37 cellular contexts compared by ENCODE assay signal in the genomic region with DNA sequence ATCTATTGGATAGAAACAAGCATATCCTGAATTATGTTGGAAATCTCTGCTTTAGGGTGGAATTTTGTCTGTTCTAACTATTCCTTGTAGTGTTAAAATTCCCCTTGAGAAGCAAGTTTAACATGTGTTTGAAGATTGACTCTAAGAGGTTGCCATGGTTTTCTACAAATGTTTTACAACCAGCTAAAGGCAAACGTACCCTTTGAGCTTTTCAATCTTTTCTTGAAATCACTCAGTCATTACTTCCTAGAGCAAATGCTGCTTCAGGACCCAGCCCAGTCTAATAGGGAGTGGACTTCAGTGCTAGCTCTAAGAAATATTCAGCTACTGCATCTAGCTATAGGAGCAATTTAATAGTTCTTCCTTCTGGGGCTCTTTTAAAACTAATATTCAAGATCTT.
"Had no signal": no experiment of that assay in that cellular context is flagged by ENCODE, and none has a peak within 500 bp of the region (broad histone marks: within the 10 kb centered on the region; RNA-seq: fewer than 3 reads in every experiment).

No MANE protein-coding gene starts in this region.

- H3K4me3 ChIP-seq: breast epithelium, pancreas, prostate gland, smooth muscle cell, thyroid gland, upper lobe of left lung, vagina had no signal

- H3K27me3 Mint-ChIP-seq: activated CD4-positive, alpha-beta T cell treated with anti-CD3 and anti-CD28 coated beads, Interleukin-2, amount 10 ng/mL, durations not matched to agents 7 days and 5 days; activated CD8-positive, alpha-beta T cell treated with anti-CD3 and anti-CD28 coated beads for 36 hours; activated naive CD8-positive, alpha-beta T cell treated with anti-CD3 and anti-CD28 coated beads, Interleukin-2, amount 50 U/mL, for 24 hours; activated T-helper 17 cell treated with anti-CD3 and anti-CD28 coated beads, Interleukin-2, amount 50 U/mL, for 72 hours; naive B cell; stimulated activated memory B cell treated with anti-CD40 and anti-IgM and Interleukin-4, amounts not matched to agents 10 μg/mL and 1 μg/mL and 100 μg/mL, for 72 hours; stimulated activated naive CD8-positive, alpha-beta T cell treated with anti-CD3 and anti-CD28 coated beads, Interleukin-15, amount 100 ng/mL, for 72 hours; T-helper 17 cell had no signal

- H3K4me2 ChIP-seq: smooth muscle cell had no signal

- H3K27ac Mint-ChIP-seq: activated CD4-positive, alpha-beta T cell treated with anti-CD3 and anti-CD28 coated beads, Interleukin-2, amount 10 ng/mL, durations not matched to agents 7 days and 5 days; activated CD8-positive, alpha-beta T cell treated with anti-CD3 and anti-CD28 coated beads for 36 hours; activated naive CD8-positive, alpha-beta T cell treated with anti-CD3 and anti-CD28 coated beads, Interleukin-2, amount 50 U/mL, for 24 hours; activated T-helper 17 cell treated with anti-CD3 and anti-CD28 coated beads, Interleukin-2, amount 50 U/mL, for 72 hours; mesothelial cell of epicardium; stimulated activated memory B cell treated with anti-CD40 and anti-IgM and Interleukin-4, amounts not matched to agents 10 μg/mL and 1 μg/mL and 100 μg/mL, for 72 hours; stimulated activated naive CD8-positive, alpha-beta T cell treated with anti-CD3 and anti-CD28 coated beads, Interleukin-15, amount 100 ng/mL, for 72 hours; T-helper 17 cell had no signal

- H3K4me1 ChIP-seq: breast epithelium, pancreas, prostate gland, upper lobe of left lung, vagina had no signal

- DNase-seq: activated CD4-positive, alpha-beta T cell treated with anti-CD3 and anti-CD28 coated beads for 1 hour; activated CD4-positive, alpha-beta T cell treated with anti-CD3 and anti-CD28 coated beads, Interleukin-2, amount 10 ng/mL, durations not matched to agents 7 days and 5 days; activated CD8-positive, alpha-beta T cell treated with anti-CD3 and anti-CD28 coated beads for 36 hours; activated gamma-delta T cell treated with Interleukin-2 at 50 U/mL for 16 hours; activated naive CD4-positive, alpha-beta T cell treated with anti-CD3 and anti-CD28 coated beads, Interleukin-2, amount 50 U/mL, for 16 hours; activated naive CD8-positive, alpha-beta T cell treated with anti-CD3 and anti-CD28 coated beads, Interleukin-2, amount 50 U/mL, for 24 hours; activated T-cell treated with anti-CD3 and anti-CD28 coated beads, Interleukin-2, amount 50 U/mL, for 4 hours; amygdala; central memory CD4-positive, alpha-beta T cell; foreskin fibroblast; head of caudate nucleus; hypothalamus; left cardiac atrium; mammary epithelial cell; naive B cell; nucleus accumbens; pancreas; stimulated activated CD4-positive, alpha-beta T cell treated with anti-CD3 and anti-CD28 coated beads, Interleukin-1b, Interleukin-23, amount 100 ng/mL, for 48 hours; stimulated activated CD4-positive, alpha-beta T cell treated with anti-CD3 and anti-CD28 coated beads, Interleukin-4, amount 100 ng/mL, for 4 hours; stimulated activated CD8-positive, alpha-beta memory T cell treated with anti-CD3 and anti-CD28 coated beads, Interleukin-4, amount 100 ng/mL, for 48 hours; stimulated activated naive CD8-positive, alpha-beta T cell treated with anti-CD3 and anti-CD28 coated beads, Interleukin-15, amount 100 ng/mL, for 72 hours; substantia nigra; T-helper 17 cell; T1000; thyroid gland; upper lobe of left lung had no signal

- H3K4me1 Mint-ChIP-seq: activated CD4-positive, alpha-beta T cell treated with anti-CD3 and anti-CD28 coated beads, Interleukin-2, amount 10 ng/mL, durations not matched to agents 7 days and 5 days; activated naive CD8-positive, alpha-beta T cell treated with anti-CD3 and anti-CD28 coated beads, Interleukin-2, amount 50 U/mL, for 24 hours; activated T-helper 17 cell treated with anti-CD3 and anti-CD28 coated beads, Interleukin-2, amount 50 U/mL, for 72 hours; naive B cell; neural crest cell; stimulated activated memory B cell treated with anti-CD40 and anti-IgM and Interleukin-4, amounts not matched to agents 10 μg/mL and 1 μg/mL and 100 μg/mL, for 72 hours; stimulated activated naive CD8-positive, alpha-beta T cell treated with anti-CD3 and anti-CD28 coated beads, Interleukin-15, amount 100 ng/mL, for 72 hours had no signal

- H3K9me3 ChIP-seq: breast epithelium, pancreas, prostate gland, thyroid gland, upper lobe of left lung, vagina had no signal

- FAIRE-seq: endothelial cell of umbilical vein, islet of Langerhans, pancreas had no signal

- H3K4me3 Mint-ChIP-seq: activated CD4-positive, alpha-beta T cell treated with anti-CD3 and anti-CD28 coated beads, Interleukin-2, amount 10 ng/mL, durations not matched to agents 7 days and 5 days; activated CD8-positive, alpha-beta T cell treated with anti-CD3 and anti-CD28 coated beads for 36 hours; activated naive CD8-positive, alpha-beta T cell treated with anti-CD3 and anti-CD28 coated beads, Interleukin-2, amount 50 U/mL, for 24 hours; activated T-cell treated with anti-CD3 and anti-CD28 coated beads, Interleukin-2, amount 50 U/mL, for 4 hours; activated T-helper 17 cell treated with anti-CD3 and anti-CD28 coated beads, Interleukin-2, amount 50 U/mL, for 72 hours; mesothelial cell of epicardium; naive B cell; neural crest cell; stimulated activated memory B cell treated with anti-CD40 and anti-IgM and Interleukin-4, amounts not matched to agents 10 μg/mL and 1 μg/mL and 100 μg/mL, for 72 hours; stimulated activated naive CD8-positive, alpha-beta T cell treated with anti-CD3 and anti-CD28 coated beads, Interleukin-15, amount 100 ng/mL, for 72 hours; T-helper 17 cell had no signal

- ATAC-seq: activated CD8-positive, alpha-beta T cell treated with anti-CD3 and anti-CD28 coated beads for 36 hours; activated naive CD8-positive, alpha-beta T cell treated with anti-CD3 and anti-CD28 coated beads, Interleukin-2, amount 50 U/mL, for 24 hours; activated T-cell treated with anti-CD3 and anti-CD28 coated beads, Interleukin-2, amount 50 U/mL, for 4 hours; activated T-helper 17 cell treated with anti-CD3 and anti-CD28 coated beads, Interleukin-2, amount 50 U/mL, for 72 hours; esophagus mucosa; left cardiac atrium; pancreas; stimulated activated memory B cell treated with anti-CD40 and anti-IgM and Interleukin-4, amounts not matched to agents 10 μg/mL and 1 μg/mL and 100 μg/mL, for 72 hours; stimulated activated naive CD8-positive, alpha-beta T cell treated with anti-CD3 and anti-CD28 coated beads, Interleukin-15, amount 100 ng/mL, for 72 hours; T-helper 17 cell had no signal

- H3K27ac ChIP-seq: breast epithelium, pancreas, prostate gland, thyroid gland, upper lobe of left lung, vagina had no signal

- H3K9me3 Mint-ChIP-seq: activated CD4-positive, alpha-beta T cell treated with anti-CD3 and anti-CD28 coated beads, Interleukin-2, amount 10 ng/mL, durations not matched to agents 7 days and 5 days; activated CD8-positive, alpha-beta T cell treated with anti-CD3 and anti-CD28 coated beads for 36 hours; activated naive CD8-positive, alpha-beta T cell treated with anti-CD3 and anti-CD28 coated beads, Interleukin-2, amount 50 U/mL, for 24 hours; activated T-cell treated with anti-CD3 and anti-CD28 coated beads, Interleukin-2, amount 50 U/mL, for 4 hours; activated T-helper 17 cell treated with anti-CD3 and anti-CD28 coated beads, Interleukin-2, amount 50 U/mL, for 72 hours; stimulated activated memory B cell treated with anti-CD40 and anti-IgM and Interleukin-4, amounts not matched to agents 10 μg/mL and 1 μg/mL and 100 μg/mL, for 72 hours; stimulated activated naive CD8-positive, alpha-beta T cell treated with anti-CD3 and anti-CD28 coated beads, Interleukin-15, amount 100 ng/mL, for 72 hours had no signal

- H3K36me3 ChIP-seq: breast epithelium, pancreas, prostate gland, vagina had no signal

- H3K27me3 ChIP-seq: breast epithelium, pancreas, thyroid gland, upper lobe of left lung, vagina had no signal
